In genomic region chr7:66921918-66922486, GRCh38 we compare ENCODE assay signal across 8 cellular contexts. TPM values are rescaled to one million over a fixed set of nuclear protein-coding genes. Genes with fewer than 3 reads are reported as not detected.
DNase-seq lines count a peak whose midpoint lies in the region; ATAC-seq, FAIRE-seq and TF ChIP-seq lines count a peak whose summit lies in the region.

No MANE protein-coding gene starts in this region.

- peak overlapping the region; percentile 92 for H3K4me2 ChIP-seq in A549
- H3K4me2 ChIP-seq in neural progenitor cell: peak overlapping the region; percentile 81

- H3K9me3 ChIP-seq in A549 (no peaks in the 10 kb centered on the region), endocrine pancreas (ENCODE audit: control insufficient read depth, low read length) (no peaks in the 10 kb centered on the region), neural progenitor cell (ENCODE audit: low read depth) (no peaks in the 10 kb centered on the region)

- no peak for TF ChIP-seq EP300 in A549 (IDR thresholded peaks at IDR 0.05)

- TF ChIP-seq CTCF in A549 (IDR thresholded peaks at IDR 0.05) (no peak), WI38 (IDR thresholded peaks at IDR 0.05; ENCODE audit: low read depth, low read length) (no peak), neural progenitor cell (IDR thresholded peaks at IDR 0.05) (no peak), omental fat pad (IDR thresholded peaks at IDR 0.05) (no peak)

- peaks cover 3% of the 10 kb centered on the region for H3K9me3 Mint-ChIP-seq in neural progenitor cell

- peak overlapping the region; percentile 95 to 96 for H3K27ac ChIP-seq in A549
- no peak overlapping the region for H3K27ac ChIP-seq in neural progenitor cell

- H3K27ac Mint-ChIP-seq in neural progenitor cell: peak overlapping the region; percentile 93

- H3K4me1 ChIP-seq in A549 (peaks cover 21% of the 10 kb centered on the region; the same call in 1 of the 3 replicates), endocrine pancreas (ENCODE audit: control insufficient read depth, insufficient read depth, low read length) (no peaks in the 10 kb centered on the region), neural progenitor cell (peaks cover 6% of the 10 kb centered on the region)

- DNase-seq in A549 (ENCODE audit: low read depth in 1 of 2, low spot score in 1 of 2) (no peak), GM12892 (ENCODE audit: insufficient read length) (no peak), HT-29 (ENCODE audit: low spot score) (peak; percentile 64), neural progenitor cell (ENCODE audit: low spot score) (peak; percentile 39), omental fat pad (ENCODE audit: low spot score) (no peak), DMS153 treated with DMSO at 0.1 percent for 48 hours (lab: John Stamatoyannopoulos, UW; ENCODE audit: unreplicated experiment) (no peak)

- peak overlapping the region; percentile 96 for H3K4me3 Mint-ChIP-seq in neural progenitor cell

- H3K4me3 ChIP-seq in A549 (peak overlapping the region; percentile 93), WI38 (ENCODE audit: low read depth, low read length) (peak overlapping the region; percentile 89), endocrine pancreas (ENCODE audit: control insufficient read depth, insufficient read depth, low read length) (peak overlapping the region; percentile 93), neural progenitor cell (peak overlapping the region; percentile 70)

- no peak for ATAC-seq in A549
- ATAC-seq in omental fat pad (ENCODE audit: low FRiP score): no peak

- H2AFZ ChIP-seq in neural progenitor cell (replicated peaks): peak overlapping the region; percentile 66

- peaks cover 15% of the 10 kb centered on the region for H3K4me1 Mint-ChIP-seq in neural progenitor cell

- CTCF ChIA-PET in A549 (lab: Yijun Ruan, JAX): interaction anchor here (0.5 kb wide), 1 partner anchor 919 kb away, joined by 3 read pairs; no protein-coding TSS in a partner anchor

- 38% methylated on average over 15 of the region's 15 CpGs for WGBS in A549 (ENCODE audit: missing lambda C conversion rate)

- peaks cover 10% of the 10 kb centered on the region for H3K36me3 Mint-ChIP-seq in neural progenitor cell

- TF ChIP-seq POLR2A in A549 (IDR thresholded peaks at IDR 0.05; ENCODE audit: low read length) (no peak), GM12892 (IDR thresholded peaks at IDR 0.05; ENCODE audit: low read depth, low read length) (no peak; the same call in 1 of the 2 replicates)

- H3K27me3 Mint-ChIP-seq in neural progenitor cell (ENCODE audit: insufficient read depth, low read depth): peaks cover 3% of the 10 kb centered on the region

- peaks cover 11% of the 10 kb centered on the region for H3F3A ChIP-seq in neural progenitor cell (ENCODE audit: low read depth)

- POLR2A ChIA-PET in A549 (lab: Yijun Ruan, JAX): interaction anchor here (1.4 kb wide), 3 partner anchors 74 to 182 kb away, joined by 3 to 7 read pairs (median 5); partner anchors contain the start of genes RABGEF1 and SBDS

- peaks cover 69% of the 10 kb centered on the region for H3K79me2 ChIP-seq in neural progenitor cell (ENCODE audit: low read depth)

- TF ChIP-seq RAD21 in A549 (conservative IDR thresholded peaks at IDR 0.05 in 1 of 2, IDR thresholded peaks at IDR 0.05 in 1 of 2): no peak

- FAIRE-seq in A549 (lab: Jason Lieb, UNC) (no peak), GM12892 (lab: Jason Lieb, UNC) (peak; percentile 63)

- no peaks in the 10 kb centered on the region for H3K27me3 ChIP-seq in endocrine pancreas (ENCODE audit: control insufficient read depth, insufficient read depth, low read length)
- no peaks in the 10 kb centered on the region for H3K27me3 ChIP-seq in neural progenitor cell

- H3K9ac ChIP-seq in endocrine pancreas (ENCODE audit: control insufficient read depth, insufficient read depth, low read length) (peak overlapping the region; percentile 44), neural progenitor cell (peak overlapping the region; percentile 86)

- no peaks in the 10 kb centered on the region for H3K36me3 ChIP-seq in endocrine pancreas (ENCODE audit: control insufficient read depth, insufficient read depth, low read length)
- no peaks in the 10 kb centered on the region for H3K36me3 ChIP-seq in neural progenitor cell

- peaks cover 25% of the 10 kb centered on the region for H4K20me1 ChIP-seq in neural progenitor cell (ENCODE audit: low read depth)

TF ChIP-seq in A549, 52 proteins besides CTCF, POLR2A, EP300 and RAD21 (continues in another document):
- no peak for TF ChIP-seq ZC3H11A (IDR thresholded peaks at IDR 0.05)
- no peak for TF ChIP-seq REST (IDR thresholded peaks at IDR 0.05)
- no peak for TF ChIP-seq ELK1 (IDR thresholded peaks at IDR 0.05; ENCODE audit: low read depth, low read length)
- no peak for TF ChIP-seq NR3C1 (IDR thresholded peaks at IDR 0.05)
- no peak for TF ChIP-seq SMC3 (IDR thresholded peaks at IDR 0.05)
- no peak for TF ChIP-seq HMGXB4 (CRISPR knock-in tag; IDR thresholded peaks at IDR 0.05; ENCODE audit: borderline replicate concordance)
- no peak for TF ChIP-seq KDM5A (IDR thresholded peaks at IDR 0.05)
- no peak for TF ChIP-seq TFCP2L1 (CRISPR knock-in tag; IDR thresholded peaks at IDR 0.05)
- TF ChIP-seq BCL3 (IDR thresholded peaks at IDR 0.05): no peak

RNA-seq across cellular contexts. Expression of gene TMEM248, which starts 1.0 kb away (rescaled TPM):
- polyA plus RNA-seq in A549 (2011; rRNA removed): 128 and 139 TPM in 2 replicates
- polyA plus RNA-seq in A549 (2012; cell fraction: cytosol; rRNA removed): 169 and 196 TPM in 2 replicates
- polyA plus RNA-seq in A549 (2012; cell fraction: nucleus; rRNA removed): 106 and 138 TPM in 2 replicates
- polyA plus RNA-seq in A549 (2017; fragmentation: RNase III; extraction: RNeasy Plus Mini Kit Qiagen cat#74134 plus additional on column Dnase treatment): 53.7 to 57.4 TPM (median 55.3 TPM) in 3 replicates
- 304 and 345 TPM in 2 replicates for polyA minus RNA-seq in A549 (2011; rRNA and poly(A)+ RNA removed)
- 27.4 TPM for polyA plus RNA-seq in GM12892 (2012; ENCODE audit: missing spikeins)
- total RNA-seq in HT-29 (2014; rRNA removed; shearing (Covaris generic)): 104 and 140 TPM in 2 replicates
- total RNA-seq in neural progenitor cell (ENCODE audit: low replicate concordance): 59.9 and 75.6 TPM in 2 replicates
- total RNA-seq in omental fat pad: 100 to 1,000 TPM in 3 of 4 donors, 10 to 100 TPM in 1; 98.1 to 111 (median 108) TPM

Comparison
In these comparisons a context has a peak if more than half of its experiments do, and no peak if none do; other contexts are left out.
1. DNase-seq: peak in HT-29 (single experiment) and neural progenitor cell (single experiment); none in A549 (0 of 2), GM12892 (single experiment), omental fat pad (single experiment) and DMS153 treated with DMSO at 0.1 percent for 48 hours (single experiment).
2. Peak in every context shown above with its lines, with median percentiles within 50 percentile points of each other: H3K4me3 ChIP-seq.